26 cellular contexts compared by ENCODE assay signal in the genomic region with DNA sequence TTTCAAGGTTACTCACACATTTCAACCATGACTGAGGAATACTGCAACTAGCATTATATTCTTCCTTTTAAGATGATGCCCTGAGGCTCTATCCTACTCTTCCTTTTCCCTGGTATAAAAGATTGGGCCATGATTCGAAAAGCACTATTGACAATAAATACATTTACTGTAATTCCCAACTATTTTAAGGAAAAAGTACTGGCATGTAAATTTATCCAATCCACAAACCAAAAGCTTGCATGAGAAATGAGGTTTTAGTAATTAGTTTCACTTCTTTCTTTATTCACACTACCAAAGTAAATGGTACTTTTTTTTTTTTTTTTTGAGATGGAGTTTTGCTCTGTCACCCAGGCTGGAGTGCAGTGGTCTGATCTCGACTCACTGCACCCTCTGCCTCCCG.
"Had no signal": no experiment of that assay in that cellular context is flagged by ENCODE, and none has a peak within 500 bp of the region (broad histone marks: within the 10 kb centered on the region; RNA-seq: fewer than 3 reads in every experiment).

No MANE protein-coding gene starts in this region.

- H3K4me3 Mint-ChIP-seq: IgD-negative memory B cell had no signal

- H3K36me3 Mint-ChIP-seq: IgD-negative memory B cell had no signal

- H3K27ac ChIP-seq: HL-60, KMS-11, SJSA1, SK-N-MC had no signal

- H3K4me1 ChIP-seq: SJSA1 had no signal

- H3K27me3 ChIP-seq: SJSA1 had no signal

- ATAC-seq: K562 had no signal

- DNase-seq: Kasumi-1; MM.1S; NCI-H1092 treated with DMSO at 0.1 percent for 48 hours; NCI-H1436; NCI-H187; NCI-H2029; NCI-H2081 treated with DMSO at 0.1 percent for 48 hours; NCI-H2171; NCI-H226; NCI-H446; NCI-H510A; NCI-H524 treated with DMSO at 0.1 percent for 48 hours; NCI-H69; NCI-H774; NK-92 treated with Interleukin-12 subunit alpha and Interleukin-12 subunit beta, amount 100 ng/mL, for 24 hours; OCI-M1; Right ventricle myocardium superior; RPMI8226; SIG-M5; T-helper 2 cell had no signal

- H3K4me2 ChIP-seq: KMS-11 had no signal

- H3K4me1 Mint-ChIP-seq: IgD-negative memory B cell had no signal

- H3K36me3 ChIP-seq: SJSA1 had no signal

- H3K4me3 ChIP-seq: K562, SJSA1, SK-N-MC had no signal

- H3K27me3 Mint-ChIP-seq: IgD-negative memory B cell had no signal

- H3K27ac Mint-ChIP-seq: IgD-negative memory B cell had no signal

- H3K9me3 ChIP-seq: SJSA1 had no signal

- H3K9ac ChIP-seq: KMS-11 had no signal
